Comparison of ENCODE assay signal across 14 cellular contexts in genomic region chr6:138957903-138958302, GRCh38. TPM values are rescaled to one million over a fixed set of nuclear protein-coding genes. Genes with fewer than 3 reads are reported as not detected.
A peak's percentile ranks its signal among the peaks of the same experiment; 100 is the strongest.
DNase-seq lines count a peak whose midpoint lies in the region; ATAC-seq and TF ChIP-seq lines count a peak whose summit lies in the region.
"Had no signal": no experiment of that assay in that cellular context is flagged by ENCODE, and none has a peak within 500 bp of the region (broad histone marks: within the 10 kb centered on the region; RNA-seq: fewer than 3 reads in every experiment).

No MANE protein-coding gene starts in this region.

- no peak overlapping the region for H3K4me3 Mint-ChIP-seq in activated CD4-positive, alpha-beta T cell treated with anti-CD3 and anti-CD28 coated beads, Interleukin-2, amount 10 ng/mL, durations not matched to agents 7 days and 5 days
- H3K4me3 Mint-ChIP-seq in endothelial cell (ENCODE audit: unreplicated experiment) (no peak overlapping the region), HFFc6 (no peak overlapping the region)
- peak overlapping the region; percentile 19 for H3K4me3 Mint-ChIP-seq in stimulated activated effector memory CD8-positive, alpha-beta T cell treated with anti-CD3 and anti-CD28 coated beads, Interleukin-12 subunit alpha, Interleukin-12 subunit beta, amount 100 ng/mL, for 72 hours

- peaks cover 32% of the 10 kb centered on the region for H3K4me1 Mint-ChIP-seq in activated CD4-positive, alpha-beta T cell treated with anti-CD3 and anti-CD28 coated beads, Interleukin-2, amount 10 ng/mL, durations not matched to agents 7 days and 5 days
- H3K4me1 Mint-ChIP-seq in endothelial cell (ENCODE audit: unreplicated experiment) (peaks cover 39% of the 10 kb centered on the region), HFFc6 (ENCODE audit: low read depth) (peaks cover 42% of the 10 kb centered on the region)
- H3K4me1 Mint-ChIP-seq in stimulated activated effector memory CD8-positive, alpha-beta T cell treated with anti-CD3 and anti-CD28 coated beads, Interleukin-12 subunit alpha, Interleukin-12 subunit beta, amount 100 ng/mL, for 72 hours = peaks cover 60% of the 10 kb centered on the region

- H3K9ac ChIP-seq in SK-N-MC (ENCODE audit: insufficient read length) = no peak overlapping the region

- H3K36me3 ChIP-seq in SK-N-MC (ENCODE audit: insufficient read depth, low read length) = no peaks in the 10 kb centered on the region
- H3K36me3 ChIP-seq: left lung had no signal

- CTCF ChIA-PET in activated CD4-positive, alpha-beta T cell treated with anti-CD3 and anti-CD28 coated beads, Interleukin-2, amount 10 ng/mL, durations not matched to agents 7 days and 5 days (lab: Charles Lee) = interaction anchor here (0.6 kb wide), 1 partner anchor 92 kb away, joined by 3 read pairs; no protein-coding TSS in a partner anchor

- peak overlapping the region; percentile 57; the same call in 1 of the 2 replicates for H3K27ac ChIP-seq in SK-N-MC

- POLR2A ChIA-PET in activated CD4-positive, alpha-beta T cell treated with anti-CD3 and anti-CD28 coated beads, Interleukin-2, amount 10 ng/mL, durations not matched to agents 7 days and 5 days (lab: Charles Lee) = no interaction called here

- H3K9me3 ChIP-seq in SK-N-MC (ENCODE audit: low read depth, low read length) = no peaks in the 10 kb centered on the region
- H3K9me3 ChIP-seq: left lung had no signal

- peak overlapping the region; percentile 25; the same call in 1 of the 2 replicates for H3K4me3 ChIP-seq in SK-N-MC
- H3K4me3 ChIP-seq: left lung had no signal

- no peaks in the 10 kb centered on the region for H3K27me3 Mint-ChIP-seq in activated CD4-positive, alpha-beta T cell treated with anti-CD3 and anti-CD28 coated beads, Interleukin-2, amount 10 ng/mL, durations not matched to agents 7 days and 5 days
- H3K27me3 Mint-ChIP-seq in endothelial cell (ENCODE audit: unreplicated experiment) (no peaks in the 10 kb centered on the region), HFFc6 (ENCODE audit: insufficient read depth) (no peaks in the 10 kb centered on the region)

- DNase-seq in activated CD4-positive, alpha-beta T cell treated with anti-CD3 and anti-CD28 coated beads, Interleukin-2, amount 10 ng/mL, durations not matched to agents 7 days and 5 days = no peak
- DNase-seq in activated CD4-positive, alpha-beta T cell treated with anti-CD3 and anti-CD28 coated beads for 4 hours = no peak
- no peak for DNase-seq in SK-N-MC (ENCODE audit: low read depth, low spot score)
- no peak for DNase-seq in endothelial cell (ENCODE audit: low spot score)
- DNase-seq in stimulated activated effector memory CD8-positive, alpha-beta T cell treated with anti-CD3 and anti-CD28 coated beads, Interleukin-12 subunit alpha, Interleukin-12 subunit beta, amount 100 ng/mL, for 72 hours (ENCODE audit: low spot score in 2 of 2) = no peak
- DNase-seq in HFFc6 = no peak
- no peak for DNase-seq in cerebellar nuclear complex (lab: John Stamatoyannopoulos, UW)
- DNase-seq: ACHN; Calu3; left lung; NCI-H226; right cardiac atrium; stimulated activated CD8-positive, alpha-beta memory T cell treated with anti-CD3 and anti-CD28 coated beads, Interleukin-4, amount 100 ng/mL, for 48 hours had no signal

- H3K27ac Mint-ChIP-seq in activated CD4-positive, alpha-beta T cell treated with anti-CD3 and anti-CD28 coated beads, Interleukin-2, amount 10 ng/mL, durations not matched to agents 7 days and 5 days = peak overlapping the region; percentile 9
- H3K27ac Mint-ChIP-seq in endothelial cell (ENCODE audit: unreplicated experiment) (peak overlapping the region; percentile 81), HFFc6 (no peak overlapping the region; the same call in 1 of the 2 replicates)
- peak overlapping the region; percentile 7 for H3K27ac Mint-ChIP-seq in stimulated activated effector memory CD8-positive, alpha-beta T cell treated with anti-CD3 and anti-CD28 coated beads, Interleukin-12 subunit alpha, Interleukin-12 subunit beta, amount 100 ng/mL, for 72 hours

- no peak for ATAC-seq in stimulated activated effector memory CD8-positive, alpha-beta T cell treated with anti-CD3 and anti-CD28 coated beads, Interleukin-12 subunit alpha, Interleukin-12 subunit beta, amount 100 ng/mL, for 72 hours
- ATAC-seq in GM19467 (IDR thresholded peaks at IDR 0.05; ENCODE audit: unreplicated experiment) = no peak
- ATAC-seq: left lung had no signal

- no peaks in the 10 kb centered on the region for H3K9me3 Mint-ChIP-seq in activated CD4-positive, alpha-beta T cell treated with anti-CD3 and anti-CD28 coated beads, Interleukin-2, amount 10 ng/mL, durations not matched to agents 7 days and 5 days
- H3K9me3 Mint-ChIP-seq in endothelial cell (ENCODE audit: unreplicated experiment) = no peaks in the 10 kb centered on the region
- peaks cover 4% of the 10 kb centered on the region for H3K9me3 Mint-ChIP-seq in stimulated activated effector memory CD8-positive, alpha-beta T cell treated with anti-CD3 and anti-CD28 coated beads, Interleukin-12 subunit alpha, Interleukin-12 subunit beta, amount 100 ng/mL, for 72 hours
- H3K9me3 Mint-ChIP-seq in HFFc6 = no peaks in the 10 kb centered on the region

- TF ChIP-seq CTCF in endothelial cell (IDR thresholded peaks at IDR 0.05; ENCODE audit: unreplicated experiment) = no peak
- no peak for TF ChIP-seq CTCF in HFFc6 (IDR thresholded peaks at IDR 0.05)

- peaks cover 18% of the 10 kb centered on the region for H3K36me3 Mint-ChIP-seq in activated CD4-positive, alpha-beta T cell treated with anti-CD3 and anti-CD28 coated beads, Interleukin-2, amount 10 ng/mL, durations not matched to agents 7 days and 5 days (ENCODE audit: low read depth)
- H3K36me3 Mint-ChIP-seq in endothelial cell (ENCODE audit: low read depth, unreplicated experiment) (no peaks in the 10 kb centered on the region), HFFc6 (ENCODE audit: low read depth) (peaks cover 4% of the 10 kb centered on the region; the same call in 1 of the 2 replicates)
- H3K36me3 Mint-ChIP-seq in stimulated activated effector memory CD8-positive, alpha-beta T cell treated with anti-CD3 and anti-CD28 coated beads, Interleukin-12 subunit alpha, Interleukin-12 subunit beta, amount 100 ng/mL, for 72 hours = peaks cover 6% of the 10 kb centered on the region

RNA-seq across cellular contexts. Expression of gene REPS1, which starts 30.1 kb away (rescaled TPM):
- total RNA-seq in activated CD4-positive, alpha-beta T cell treated with anti-CD3 and anti-CD28 coated beads, Interleukin-2, amount 10 ng/mL, durations not matched to agents 7 days and 5 days = 10 to 100 TPM; 44.5 to 58.1 TPM
- total RNA-seq in endothelial cell (ENCODE audit: unreplicated experiment) = 50.4 TPM
- 10 to 100 TPM; 21.1 to 29.9 (median 26.2) TPM for total RNA-seq in HFFc6 (2021; fragmentation: NEBNext Ultra II Directional; extraction: Animal tissue kit (Norgen Biotek cat#: 25700))
